ENCODE assay signal across 26 cellular contexts in genomic region chr1:15728937-15729657, GRCh38. TPM values are rescaled to one million over a fixed set of nuclear protein-coding genes. Genes with fewer than 3 reads are reported as not detected.
DNase-seq lines count a peak whose midpoint lies in the region; ATAC-seq, FAIRE-seq and TF ChIP-seq lines count a peak whose summit lies in the region.
"Had no signal": no experiment of that assay in that cellular context is flagged by ENCODE, and none has a peak within 500 bp of the region (broad histone marks: within the 10 kb centered on the region; RNA-seq: fewer than 3 reads in every experiment).

No MANE protein-coding gene starts in this region.

- TF ChIP-seq EP300 in GM12878 (IDR thresholded peaks at IDR 0.05; ENCODE audit: borderline replicate concordance in 1 of 2, control insufficient read depth in 1 of 2, low read depth in 2 of 2, low read length in 2 of 2) = no peak

- H3K4me1 ChIP-seq in IMR-90 (ENCODE audit: control insufficient read depth, insufficient read depth, low read length) (no peaks in the 10 kb centered on the region), GM12878 (ENCODE audit: control insufficient read depth, insufficient read depth, low read length) (no peaks in the 10 kb centered on the region), spleen (peaks cover 0 to 21% (median 10%) of the 10 kb centered on the region in 6 donors)
- H3K4me1 ChIP-seq: Peyer's patch, SJSA1 had no signal

- H4K5ac ChIP-seq in IMR-90 (ENCODE audit: low read depth, low read length) = no peak overlapping the region

- peaks cover 13% of the 10 kb centered on the region for H3K36me3 Mint-ChIP-seq in nephron progenitor cell (ENCODE audit: low read depth)

- H3K4me2 ChIP-seq in IMR-90 (ENCODE audit: low read depth, low read length) (no peak overlapping the region), GM12878 (ENCODE audit: control insufficient read depth, insufficient read depth) (no peak overlapping the region)

- H2BK5ac ChIP-seq in IMR-90 (ENCODE audit: low read depth, low read length, poor library complexity, severe bottlenecking) = no peak overlapping the region

- RAD21 ChIA-PET in GM12878 (lab: Charles Lee; ENCODE audit: unreplicated experiment) = no interaction called here

- H3K4me3 ChIP-seq in IMR-90 (ENCODE audit: insufficient read depth, low read depth, low read length) = no peak overlapping the region
- no peak overlapping the region for H3K4me3 ChIP-seq in GM12878
- H3K4me3 ChIP-seq in spleen = no peak overlapping the region
- no peak overlapping the region for H3K4me3 ChIP-seq in H7 (ENCODE audit: insufficient read depth, low read depth, low read length)
- H3K4me3 ChIP-seq: BLaER1 treated with 17β-estradiol and CSF1 and Interleukin-3, amounts not matched to agents 10 nM and 100 nM; Peyer's patch; SJSA1 had no signal

- H3K27ac Mint-ChIP-seq in nephron progenitor cell = peak overlapping the region; percentile 83

- dilution Hi-C loops in IMR-90 (cut with HindIII; ENCODE audit: low sequenced_read_pairs, unreplicated experiment) = no loop called here

- peaks cover 85% of the 10 kb centered on the region for H3K36me3 ChIP-seq in IMR-90 (ENCODE audit: control insufficient read depth, insufficient read depth, low read length)
- H3K36me3 ChIP-seq in GM12878 (ENCODE audit: control insufficient read depth in 2 of 2, insufficient read depth in 2 of 2, low read length in 1 of 2) = peaks cover 18 to 33% of the 10 kb centered on the region in 2 experiments
- H3K36me3 ChIP-seq in spleen = peaks cover 8 to 100% (median 92%) of the 10 kb centered on the region in 6 donors
- peaks cover 15% of the 10 kb centered on the region for H3K36me3 ChIP-seq in H7 (replicated peaks; ENCODE audit: control insufficient read depth, insufficient read depth, low read length)

- H4K91ac ChIP-seq in IMR-90 (ENCODE audit: insufficient read depth, low read depth, low read length) = no peak overlapping the region

- no peaks in the 10 kb centered on the region for H3K9me1 ChIP-seq in IMR-90 (ENCODE audit: insufficient read depth, low read length)

- H3K14ac ChIP-seq in IMR-90 (replicated peaks; ENCODE audit: low read depth, low read length) = no peak overlapping the region

- no peak overlapping the region for H3K18ac ChIP-seq in IMR-90 (ENCODE audit: low read depth, low read length)

- DNase-seq in IMR-90 (no peak), GM12878 (ENCODE audit: low read depth, low spot score) (no peak), nephron progenitor cell (no peak), spleen (no peak), iPS-NIHi7 (ENCODE audit: extremely low spot score) (no peak), D341Med (ENCODE audit: low spot score) (no peak), H7 (no peak)
- DNase-seq: ACHN; Calu3; CD8-positive, alpha-beta memory T cell; DMS53; GDM1; NCI-H1105; NCI-H146; NCI-H2029 treated with DMSO at 0.1 percent for 48 hours; NCI-H345; NCI-H524; NCI-H774; NK-92 treated with Interleukin-12 subunit alpha and Interleukin-12 subunit beta, amount 100 ng/mL, for 24 hours had no signal

- no peaks in the 10 kb centered on the region for H3K9me3 ChIP-seq in IMR-90 (ENCODE audit: control insufficient read depth, insufficient read depth, low read length)
- no peaks in the 10 kb centered on the region for H3K9me3 ChIP-seq in GM12878 (replicated peaks; ENCODE audit: control insufficient read depth, insufficient read depth, low read length)
- no peaks in the 10 kb centered on the region for H3K9me3 ChIP-seq in spleen
- H3K9me3 ChIP-seq: BLaER1 treated with 17β-estradiol and CSF1 and Interleukin-3, amounts not matched to agents 10 nM and 100 nM; Peyer's patch; SJSA1 had no signal

- H4K20me1 ChIP-seq in IMR-90 (ENCODE audit: insufficient read depth, low read length) = no peaks in the 10 kb centered on the region
- no peaks in the 10 kb centered on the region for H4K20me1 ChIP-seq in GM12878 (ENCODE audit: control insufficient read depth, insufficient read depth)

- TF ChIP-seq RAD21 in IMR-90 (IDR thresholded peaks at IDR 0.05; ENCODE audit: low read length) (no peak), GM12878 (IDR thresholded peaks at IDR 0.05; ENCODE audit: insufficient read depth, low read depth, low read length) (no peak)

- peak overlapping the region; percentile 42 for H2AK9ac ChIP-seq in IMR-90 (replicated peaks; ENCODE audit: low read depth, low read length, poor library complexity)

- 92% methylated on average over 14 of the region's 22 CpGs; no CpG with 5 or more reads in 1 of the 2 experiments for WGBS in IMR-90 (ENCODE audit: extremely low coverage in 2 of 2, insufficient read length in 1 of 2), 2 experiments
- 74% methylated on average over 17 of the region's 22 CpGs for WGBS in GM12878 (ENCODE audit: insufficient coverage, insufficient replicate concordance, low lambda C conversion rate, missing lambda C conversion rate)
- 64 to 82% (median 73%) methylated on average over 19 to 22 of the region's 22 CpGs for WGBS in spleen, 5 donors

- H2BK20ac ChIP-seq in IMR-90 (ENCODE audit: low read depth, low read length) = no peak overlapping the region

- no peaks in the 10 kb centered on the region for H3K9me3 Mint-ChIP-seq in nephron progenitor cell
- H3K9me3 Mint-ChIP-seq: CD8-positive, alpha-beta memory T cell had no signal

- H4K8ac ChIP-seq in IMR-90 (ENCODE audit: low read depth in 2 of 2, low read length in 2 of 2) = no peak overlapping the region

- SMC1A ChIA-PET in GM12878 (lab: Charles Lee; ENCODE audit: uncharacterized antibody, unreplicated experiment) = no interaction called here

- POLR2A ChIA-PET in IMR-90 (lab: Charles Lee; ENCODE audit: unreplicated experiment) (no interaction called here), GM12878 (lab: Charles Lee) (no interaction called here)

- H2BK120ac ChIP-seq in IMR-90 (ENCODE audit: low read depth, low read length) = no peak overlapping the region

- CTCF ChIA-PET in IMR-90 (lab: Yijun Ruan, JAX) (no interaction called here), GM12878 (lab: Yijun Ruan, JAX) (no interaction called here)

- H2AK5ac ChIP-seq in IMR-90 (ENCODE audit: low read depth, low read length) = no peak overlapping the region

- H3K79me2 ChIP-seq in GM12878 (ENCODE audit: control insufficient read depth, insufficient read depth, low read length) = no peaks in the 10 kb centered on the region

- H3K23ac ChIP-seq in IMR-90 (ENCODE audit: low read depth, low read length) = no peak overlapping the region

- no peak for ATAC-seq in IMR-90 (ENCODE audit: low read depth)
- ATAC-seq in GM12878 = no peak
- ATAC-seq: Right ventricle myocardium inferior had no signal

- intact Hi-C loops in IMR-90 (cut with micrococcal nuclease) (no loop called here), GM12878 (cut with micrococcal nuclease; ENCODE audit: unreplicated experiment) (no loop called here), spleen (cut with DNase I; ENCODE audit: low total_unique reads) (no loop called here)

- peaks cover 12% of the 10 kb centered on the region for H3K4me1 Mint-ChIP-seq in nephron progenitor cell
- H3K4me1 Mint-ChIP-seq: CD8-positive, alpha-beta memory T cell had no signal

- BruUV-seq in IMR-90 (replicated peaks; lab: Mats Ljungman, UMichigan) (no TSS peak), GM12878 (replicated peaks; lab: Mats Ljungman, UMichigan) (no TSS peak)

- H3K27me3 ChIP-seq in IMR-90 (ENCODE audit: control insufficient read depth, insufficient read depth, low read length) (no peaks in the 10 kb centered on the region), GM12878 (replicated peaks in 1 of 2; ENCODE audit: control insufficient read depth in 2 of 2, insufficient read depth in 2 of 2, low read length in 1 of 2) (no peaks in the 10 kb centered on the region), spleen (replicated peaks in 1 of 7) (no peaks in the 10 kb centered on the region), H7 (ENCODE audit: control insufficient read depth, insufficient read depth, low read length) (no peaks in the 10 kb centered on the region)
- H3K27me3 ChIP-seq: BLaER1 treated with 17β-estradiol and CSF1 and Interleukin-3, amounts not matched to agents 10 nM and 100 nM; Peyer's patch; SJSA1 had no signal

- H3K27me3 Mint-ChIP-seq in nephron progenitor cell (ENCODE audit: low read depth, poor library complexity) = no peaks in the 10 kb centered on the region
- H3K27me3 Mint-ChIP-seq: CD8-positive, alpha-beta memory T cell had no signal

- no peak overlapping the region for H2BK15ac ChIP-seq in IMR-90 (ENCODE audit: low read depth, low read length)

- H3K9ac ChIP-seq in IMR-90 (ENCODE audit: low read depth, low read length) = no peak overlapping the region
- no peak overlapping the region for H3K9ac ChIP-seq in GM12878 (ENCODE audit: control insufficient read depth, insufficient read depth, low read length)

- no peak overlapping the region for H3K4ac ChIP-seq in IMR-90 (ENCODE audit: low read depth, low read length)

- TF ChIP-seq CTCF in IMR-90 (conservative IDR thresholded peaks at IDR 0.05; ENCODE audit: low read depth, low read length) = no peak
- TF ChIP-seq CTCF in GM12878 (IDR thresholded peaks at IDR 0.05 in 2 of 3, conservative IDR thresholded peaks at IDR 0.05 in 1 of 3; ENCODE audit: control insufficient read depth in 2 of 3, extremely low read depth in 1 of 3, insufficient read depth in 1 of 3, low read depth in 3 of 3, low read length in 3 of 3) = no peak
- no peak for TF ChIP-seq CTCF in nephron progenitor cell (IDR thresholded peaks at IDR 0.05)
- no peak for TF ChIP-seq CTCF in spleen (IDR thresholded peaks at IDR 0.05 in 8 of 11, conservative IDR thresholded peaks at IDR 0.05 in 3 of 11)

- no peak overlapping the region for H2AFZ ChIP-seq in IMR-90 (replicated peaks; ENCODE audit: low read length, poor library complexity)
- H2AFZ ChIP-seq in GM12878 (ENCODE audit: control insufficient read depth, low read depth, low read length) = no peak overlapping the region

- H3K56ac ChIP-seq in IMR-90 (ENCODE audit: extremely low read depth, insufficient read depth, low read length) = no peak overlapping the region

- peaks cover 0 to 3% of the 10 kb centered on the region in 2 experiments; a peak in 2 of 4 replicates for H3K79me1 ChIP-seq in IMR-90 (ENCODE audit: low read depth in 1 of 2, low read length in 2 of 2)

- no peak overlapping the region for H3K4me3 Mint-ChIP-seq in nephron progenitor cell
- H3K4me3 Mint-ChIP-seq: CD8-positive, alpha-beta memory T cell had no signal

- no peak for TF ChIP-seq POLR2A in IMR-90 (IDR thresholded peaks at IDR 0.05; ENCODE audit: low read depth, low read length)
- TF ChIP-seq POLR2A in GM12878 (IDR thresholded peaks at IDR 0.05; ENCODE audit: low read depth, low read length) = peak; percentile 58
- TF ChIP-seq POLR2A in spleen (IDR thresholded peaks at IDR 0.05) = no peak

- in situ Hi-C loops in IMR-90 (cut with MboI; ENCODE audit: low sequenced_read_pairs) = no loop called here
- in situ Hi-C loops in GM12878 (cut with MboI) = no loop called here

- FAIRE-seq in GM12878 (lab: Jason Lieb, UNC) = no peak
- FAIRE-seq: GM19239, H1, HTR-8/SVneo had no signal

- no peak overlapping the region for H3K27ac ChIP-seq in IMR-90 (ENCODE audit: insufficient read depth, low read length)
- no peak overlapping the region for H3K27ac ChIP-seq in GM12878 (ENCODE audit: control insufficient read depth, insufficient read depth)
- H3K27ac ChIP-seq in spleen = peak overlapping the region in 5 of 8 donors; percentile 25 to 59 (median 43)
- H3K27ac ChIP-seq: BLaER1 treated with 17β-estradiol and CSF1 and Interleukin-3, amounts not matched to agents 10 nM and 100 nM; Peyer's patch; SJSA1 had no signal

RNA-seq across cellular contexts. Expression of gene SLC25A34, which starts 7.0 kb away (rescaled TPM):
- total RNA-seq in IMR-90 (2012; rRNA removed) (under 0.01 TPM in 1 of 2 replicates, not detected in the other), GM12878 (2014; rRNA removed) (0.34 and 0.82 TPM in 2 replicates), GM12878 (2014; rRNA removed; fragmentation: Illumina TruSeq; extraction: Trizol) (0.28 and 0.45 TPM in 2 replicates), GM12878 (2021) (0.69 and 0.90 TPM in 2 replicates), spleen (1 to 10 TPM; 1.5 to 3.7 (median 2.8) TPM)
- polyA plus RNA-seq in IMR-90 (2012; rRNA removed) (0.72 and 1.1 TPM in 2 replicates), GM12878 (2011; rRNA removed) (0.10 and 0.30 TPM in 2 replicates), GM12878 (2014; fragmentation: Illumina TruSeq; extraction: Trizol) (0.35 and 0.48 TPM in 2 replicates), GM12878 (2014; fragmentation: Nextera tagmentation; extraction: Ambion mirVana) (under 1 TPM; 0.02 to 0.13 TPM), GM12878 (2014; rRNA removed) (1.6 and 2.0 TPM in 2 replicates), GM12878 (2016; fragmentation: Nextera tagmentation; extraction: Ambion mirVana) (under 1 TPM; 0.05 to 0.50 TPM), spleen (1 to 10 TPM in 2 of 3 donors, under 1 TPM in 1; 0.77 to 2.4 (median 2.1) TPM)
- 0.08 and 0.45 TPM in 2 replicates for polyA plus RNA-seq in IMR-90 (2012; cell fraction: cytosol; rRNA removed)
- 5.3 and 9.5 TPM in 2 replicates for polyA plus RNA-seq in IMR-90 (2012; cell fraction: nucleus; rRNA removed; ENCODE audit: low replicate concordance)
- 0.40 and 0.54 TPM in 2 replicates for total RNA-seq in GM12878 (2013; cell fraction: nucleolus; rRNA removed)
- 0.14 TPM for polyA plus RNA-seq in GM12878 (2011; ENCODE audit: low read depth)
- 0.28 and 0.38 TPM in 2 replicates for polyA plus RNA-seq in GM12878 (2011; cell fraction: cytosol; rRNA removed)
- 0.97 and 1.1 TPM in 2 replicates for polyA plus RNA-seq in GM12878 (2011; cell fraction: nucleus; rRNA removed)
- 0.32 and 0.38 TPM in 2 replicates for polyA plus RNA-seq in GM12878 (2012)
- 0.15 and 0.57 TPM in 2 replicates for polyA minus RNA-seq in GM12878 (2011; rRNA and poly(A)+ RNA removed)
- polyA minus RNA-seq in GM12878 (2011; cell fraction: cytosol; rRNA and poly(A)+ RNA removed) = not detected in 2 replicates
- 0.48 and 0.77 TPM in 2 replicates for polyA minus RNA-seq in GM12878 (2011; cell fraction: nucleus; rRNA and poly(A)+ RNA removed)
- 0.70 and 1.7 TPM in 2 replicates for total RNA-seq in H7 (2014; rRNA removed; shearing (Covaris generic))

RNA-seq across cellular contexts. Expression of gene TMEM82, which starts 13.2 kb away (rescaled TPM):
- not detected in 2 replicates for total RNA-seq in IMR-90 (2012; rRNA removed)
- not detected in 2 replicates for polyA plus RNA-seq in IMR-90 (2012; rRNA removed)
- polyA plus RNA-seq in IMR-90 (2012; cell fraction: cytosol; rRNA removed) = not detected in 2 replicates
- polyA plus RNA-seq in IMR-90 (2012; cell fraction: nucleus; rRNA removed; ENCODE audit: low replicate concordance) = not detected in 2 replicates
- total RNA-seq in GM12878 (2013; cell fraction: nucleolus; rRNA removed) = not detected in 2 replicates
- total RNA-seq in GM12878 (2014; rRNA removed) = not detected in 2 replicates
- not detected in 2 replicates for total RNA-seq in GM12878 (2014; rRNA removed; fragmentation: Illumina TruSeq; extraction: Trizol)
- total RNA-seq in GM12878 (2021) = not detected in 2 replicates
- polyA plus RNA-seq in GM12878 (2011; ENCODE audit: low read depth) = not detected
- not detected in 2 replicates for polyA plus RNA-seq in GM12878 (2011; rRNA removed)
- not detected in 2 replicates for polyA plus RNA-seq in GM12878 (2011; cell fraction: cytosol; rRNA removed)
- not detected in 2 replicates for polyA plus RNA-seq in GM12878 (2011; cell fraction: nucleus; rRNA removed)
- not detected in 2 replicates for polyA plus RNA-seq in GM12878 (2012)
- polyA plus RNA-seq in GM12878 (2014; fragmentation: Illumina TruSeq; extraction: Trizol) = not detected in 2 replicates
- not detected for polyA plus RNA-seq in GM12878 (2014; fragmentation: Nextera tagmentation; extraction: Ambion mirVana)
- not detected in 2 replicates for polyA plus RNA-seq in GM12878 (2014; rRNA removed)
- not detected for polyA plus RNA-seq in GM12878 (2016; fragmentation: Nextera tagmentation; extraction: Ambion mirVana)
- polyA minus RNA-seq in GM12878 (2011; rRNA and poly(A)+ RNA removed) = not detected in 2 replicates
- polyA minus RNA-seq in GM12878 (2011; cell fraction: cytosol; rRNA and poly(A)+ RNA removed) = not detected in 2 replicates
- polyA minus RNA-seq in GM12878 (2011; cell fraction: nucleus; rRNA and poly(A)+ RNA removed) = not detected in 2 replicates
- not detected for total RNA-seq in spleen
- not detected for polyA plus RNA-seq in spleen
- 1.00 and 2.2 TPM in 2 replicates for total RNA-seq in H7 (2014; rRNA removed; shearing (Covaris generic))
- total RNA-seq: Calu3; CD8-positive, alpha-beta memory T cell; Right ventricle myocardium inferior; SJSA1 had no signal
- polyA plus RNA-seq: CD8-positive, alpha-beta memory T cell had no signal

RNA-seq across cellular contexts. Expression of gene FBLIM1, which starts 29.5 kb away (rescaled TPM):
- total RNA-seq in IMR-90 (2012; rRNA removed) = 43.6 and 52.2 TPM in 2 replicates
- polyA plus RNA-seq in IMR-90 (2012; rRNA removed) = 140 and 159 TPM in 2 replicates
- 157 and 164 TPM in 2 replicates for polyA plus RNA-seq in IMR-90 (2012; cell fraction: cytosol; rRNA removed)
- 95.1 and 141 TPM in 2 replicates for polyA plus RNA-seq in IMR-90 (2012; cell fraction: nucleus; rRNA removed; ENCODE audit: low replicate concordance)
- total RNA-seq in GM12878 (2013; cell fraction: nucleolus; rRNA removed) = not detected in 2 replicates
- not detected in 2 replicates for total RNA-seq in GM12878 (2014; rRNA removed)
- not detected in 2 replicates for total RNA-seq in GM12878 (2014; rRNA removed; fragmentation: Illumina TruSeq; extraction: Trizol)
- total RNA-seq in GM12878 (2021) = 0.13 and 0.53 TPM in 2 replicates
- not detected for polyA plus RNA-seq in GM12878 (2011; ENCODE audit: low read depth)
- polyA plus RNA-seq in GM12878 (2011; rRNA removed) = 0.03 TPM in 1 of 2 replicates, not detected in the other
- 0.03 TPM in 1 of 2 replicates, not detected in the other for polyA plus RNA-seq in GM12878 (2011; cell fraction: cytosol; rRNA removed)
- not detected in 2 replicates for polyA plus RNA-seq in GM12878 (2011; cell fraction: nucleus; rRNA removed)
- not detected in 2 replicates for polyA plus RNA-seq in GM12878 (2012)
- polyA plus RNA-seq in GM12878 (2014; fragmentation: Illumina TruSeq; extraction: Trizol) = not detected in 2 replicates
- not detected for polyA plus RNA-seq in GM12878 (2014; fragmentation: Nextera tagmentation; extraction: Ambion mirVana)
- not detected in 2 replicates for polyA plus RNA-seq in GM12878 (2014; rRNA removed)
- polyA plus RNA-seq in GM12878 (2016; fragmentation: Nextera tagmentation; extraction: Ambion mirVana) = not detected
- not detected in 2 replicates for polyA minus RNA-seq in GM12878 (2011; rRNA and poly(A)+ RNA removed)
- polyA minus RNA-seq in GM12878 (2011; cell fraction: cytosol; rRNA and poly(A)+ RNA removed) = not detected in 2 replicates
- not detected in 2 replicates for polyA minus RNA-seq in GM12878 (2011; cell fraction: nucleus; rRNA and poly(A)+ RNA removed)
- total RNA-seq in spleen = 10 to 100 TPM; 21.4 to 89.1 (median 62.0) TPM
- polyA plus RNA-seq in spleen = 10 to 100 TPM in 1 of 3 donors, 1 to 10 TPM in 2; 7.2 to 16.3 (median 9.6) TPM
- total RNA-seq in H7 (2014; rRNA removed; shearing (Covaris generic)) = 91.0 and 95.6 TPM in 2 replicates
- total RNA-seq: CD8-positive, alpha-beta memory T cell had no signal
- polyA plus RNA-seq: CD8-positive, alpha-beta memory T cell had no signal

RNA-seq across cellular contexts. Expression of gene PLEKHM2, which starts 45.0 kb away (rescaled TPM):
- total RNA-seq in IMR-90 (2012; rRNA removed) (23.1 and 24.7 TPM in 2 replicates), GM12878 (2014; rRNA removed) (20.9 and 25.8 TPM in 2 replicates), GM12878 (2014; rRNA removed; fragmentation: Illumina TruSeq; extraction: Trizol) (14.0 and 18.3 TPM in 2 replicates), GM12878 (2021) (48.9 and 55.2 TPM in 2 replicates), spleen (10 to 100 TPM; 59.1 to 96.0 (median 65.8) TPM)
- polyA plus RNA-seq in IMR-90 (2012; rRNA removed) (48.0 and 51.2 TPM in 2 replicates), GM12878 (2011; rRNA removed) (15.9 and 41.0 TPM in 2 replicates), GM12878 (2014; fragmentation: Illumina TruSeq; extraction: Trizol) (7.4 and 20.2 TPM in 2 replicates), GM12878 (2014; fragmentation: Nextera tagmentation; extraction: Ambion mirVana) (under 1 TPM; 0.37 to 0.53 TPM), GM12878 (2014; rRNA removed) (38.6 and 47.2 TPM in 2 replicates), GM12878 (2016; fragmentation: Nextera tagmentation; extraction: Ambion mirVana) (1 to 10 TPM; 6.8 to 7.9 TPM), spleen (10 to 100 TPM; 25.9 to 54.1 (median 37.1) TPM)
- 36.8 and 54.1 TPM in 2 replicates for polyA plus RNA-seq in IMR-90 (2012; cell fraction: cytosol; rRNA removed)
- 90.9 and 180 TPM in 2 replicates for polyA plus RNA-seq in IMR-90 (2012; cell fraction: nucleus; rRNA removed; ENCODE audit: low replicate concordance)
- total RNA-seq in GM12878 (2013; cell fraction: nucleolus; rRNA removed) = 27.6 and 32.4 TPM in 2 replicates
- polyA plus RNA-seq in GM12878 (2011; ENCODE audit: low read depth) = 12.7 TPM
- polyA plus RNA-seq in GM12878 (2011; cell fraction: cytosol; rRNA removed) = 41.6 and 44.7 TPM in 2 replicates
- 104 and 109 TPM in 2 replicates for polyA plus RNA-seq in GM12878 (2011; cell fraction: nucleus; rRNA removed)
- 28.8 and 32.5 TPM in 2 replicates for polyA plus RNA-seq in GM12878 (2012)
- 21.9 and 39.1 TPM in 2 replicates for polyA minus RNA-seq in GM12878 (2011; rRNA and poly(A)+ RNA removed)
- 22.9 and 24.8 TPM in 2 replicates for polyA minus RNA-seq in GM12878 (2011; cell fraction: cytosol; rRNA and poly(A)+ RNA removed)
- polyA minus RNA-seq in GM12878 (2011; cell fraction: nucleus; rRNA and poly(A)+ RNA removed) = 12.6 and 18.6 TPM in 2 replicates
- total RNA-seq in H7 (2014; rRNA removed; shearing (Covaris generic)) = 79.0 and 79.6 TPM in 2 replicates

Comparison
In these comparisons a context has a peak if more than half of its experiments do, and no peak if none do; other contexts are left out.
1. H3K27ac ChIP-seq: peak in spleen (5 of 8); none in IMR-90 (single experiment) and GM12878 (single experiment).
2. RNA of gene FBLIM1, which starts 29.5 kb away (total RNA-seq): 91.0 to 95.6 TPM in H7, 21.4 to 89.1 TPM in spleen and 43.6 to 52.2 TPM in IMR-90; 0.13 to 0.53 TPM in GM12878; every median in the first group is over 10 times any median in the second.